In genomic region chr10:48523820-48524758, GRCh38 we compare ENCODE assay signal across 8 cellular contexts.
DNase-seq lines count a peak whose midpoint lies in the region; ATAC-seq and TF ChIP-seq lines count a peak whose summit lies in the region.

No MANE protein-coding gene starts in this region.

- intact Hi-C loops in dorsolateral prefrontal cortex (cut with DNase I) = no loop called here

- H3K27me3 ChIP-seq in dorsolateral prefrontal cortex = peaks cover 0 to 2% (median 0%) of the 10 kb centered on the region in 45 donors

- H3K4me1 ChIP-seq in ES-I3 (ENCODE audit: insufficient read depth, low read length) (peaks cover 16% of the 10 kb centered on the region), mesodermal cell (ENCODE audit: control insufficient read depth, insufficient read depth, low read length, poor library complexity, severe bottlenecking) (peaks cover 10% of the 10 kb centered on the region)

- ATAC-seq in HG03135 (IDR thresholded peaks at IDR 0.05; ENCODE audit: unreplicated experiment) (no peak), GM21367 (IDR thresholded peaks at IDR 0.05; ENCODE audit: unreplicated experiment) (no peak), GM18519 (IDR thresholded peaks at IDR 0.05; ENCODE audit: low FRiP score, unreplicated experiment) (no peak)

- peak overlapping the region; percentile 82 for H3K9ac ChIP-seq in ES-I3 (ENCODE audit: low read depth, low read length)

- no peak overlapping the region for H3K27ac ChIP-seq in dorsolateral prefrontal cortex
- H3K27ac ChIP-seq in mesodermal cell (ENCODE audit: low read depth, low read length, severe bottlenecking) = no peak overlapping the region

- H3K9me3 ChIP-seq in ES-I3 (ENCODE audit: control insufficient read depth, insufficient read depth, low read length) (no peaks in the 10 kb centered on the region), mesodermal cell (ENCODE audit: control insufficient read depth, low read length) (no peaks in the 10 kb centered on the region)

- H3K4me3 ChIP-seq in LNCaP clone FGC (ENCODE audit: low read depth, low read length) = peak overlapping the region; percentile 36
- H3K4me3 ChIP-seq in dorsolateral prefrontal cortex = peak overlapping the region; percentile 7 to 72 (median 53)
- peak overlapping the region; percentile 56 for H3K4me3 ChIP-seq in mesodermal cell (ENCODE audit: extremely low read depth, insufficient read depth, low read length, poor library complexity, severe bottlenecking)

- H3K36me3 ChIP-seq in ES-I3 (ENCODE audit: insufficient read depth, low read length) (no peaks in the 10 kb centered on the region), mesodermal cell (ENCODE audit: control insufficient read depth, insufficient read depth, low read length) (no peaks in the 10 kb centered on the region)

- WGBS in mesodermal cell (ENCODE audit: insufficient coverage in 2 of 2), 2 experiments = 1 to 3% methylated on average over 60 to 74 of the region's 93 CpGs

- peak; percentile 44 for TF ChIP-seq CTCF in LNCaP clone FGC (IDR thresholded peaks at IDR 0.05; ENCODE audit: control insufficient read depth, extremely low read depth, insufficient read depth)
- TF ChIP-seq CTCF in dorsolateral prefrontal cortex (IDR thresholded peaks at IDR 0.05 in 54 of 56, conservative IDR thresholded peaks at IDR 0.05 in 2 of 56; ENCODE audit: low read depth in 1 of 56, partially characterized antibody in 56 of 56) = peak in 50 of 56 donors; percentile 12 to 70 (median 48)

- DNase-seq in LNCaP clone FGC (ENCODE audit: low read depth) = no peak
- DNase-seq in dorsolateral prefrontal cortex = no peak
- no peak for DNase-seq in NCI-H1048 (lab: John Stamatoyannopoulos, UW)
